23 cellular contexts compared by ENCODE assay signal in genomic region chr14:71433303-71433702, GRCh38.
"Had no signal": no experiment of that assay in that cellular context is flagged by ENCODE, and none has a peak within 500 bp of the region (broad histone marks: within the 10 kb centered on the region; RNA-seq: fewer than 3 reads in every experiment).

No MANE protein-coding gene starts in this region.

- DNase-seq: activated CD4-positive, alpha-beta T cell treated with anti-CD3 and anti-CD28 coated beads for 36 hours; activated CD4-positive, alpha-beta T cell treated with anti-CD3 and anti-CD28 coated beads, Interleukin-2, amount 50 U/mL, for 4 hours; activated naive CD4-positive, alpha-beta T cell treated with Interleukin-2 at 50 U/mL for 16 hours; activated naive CD8-positive, alpha-beta T cell treated with anti-CD3 and anti-CD28 coated beads for 36 hours; activated T-cell treated with anti-CD3 and anti-CD28 coated beads for 4 hours; activated T-cell treated with anti-CD3 and anti-CD28 coated beads, Interleukin-2, amount 50 U/mL, for 72 hours; adrenal gland; aorta; body of pancreas; cerebellar nuclear complex; colonic mucosa; effector CD8-positive, alpha-beta T cell; islet precursor cell; left ventricle myocardium inferior; occipital lobe; right cardiac atrium; stimulated activated naive CD4-positive, alpha-beta T cell treated with Interleukin-2 at 50 U/mL for 16 hours; T1000 had no signal

- H3K4me1 ChIP-seq: body of pancreas, colonic mucosa, left ventricle myocardium inferior had no signal

- H3K9me3 ChIP-seq: adrenal gland, body of pancreas, colonic mucosa, tibial nerve had no signal

- ATAC-seq: activated CD4-positive, alpha-beta T cell treated with anti-CD3 and anti-CD28 coated beads for 36 hours; activated T-cell treated with anti-CD3 and anti-CD28 coated beads, Interleukin-2, amount 50 U/mL, for 72 hours; body of pancreas; right cardiac atrium had no signal

- H3K27me3 ChIP-seq: adrenal gland, body of pancreas, cardiac muscle cell, colonic mucosa, tibial nerve had no signal

- FAIRE-seq: endometrium, frontal cortex had no signal

- H3K36me3 ChIP-seq: adrenal gland, cardiac muscle cell, colonic mucosa, left ventricle myocardium inferior, tibial nerve had no signal

- H3K27ac ChIP-seq: adrenal gland, body of pancreas, colonic mucosa, left ventricle myocardium inferior, tibial nerve had no signal

- H3K4me3 ChIP-seq: adrenal gland, body of pancreas, cardiac muscle cell, colonic mucosa, left ventricle myocardium inferior, lung, tibial nerve had no signal
